ENCODE assay signal across 1 cellular context in genomic region chr16:2155091-2156024, GRCh38.
A peak's percentile ranks its signal among the peaks of the same experiment; 100 is the strongest.
TF ChIP-seq lines count a peak whose summit lies in the region.

TRAF7 (plus strand) TSS chr16:2155782; CDS start chr16:2163921, 8,139 bp downstream.

TF ChIP-seq in HepG2, 621 proteins besides CTCF, POLR2A, EP300 and RAD21 (continued from another document and continues in another):
- TF ChIP-seq THAP9 (CRISPR knock-in tag; IDR thresholded peaks at IDR 0.05; ENCODE audit: borderline replicate concordance) (peak; percentile 79; the same call in 1 of the 2 replicates), ARNT (IDR thresholded peaks at IDR 0.05) (no peak), HMG20B (CRISPR knock-in tag; conservative IDR thresholded peaks at IDR 0.05) (no peak), SRY (CRISPR knock-in tag; IDR thresholded peaks at IDR 0.05) (peak; percentile 86), MED13 (CRISPR knock-in tag; IDR thresholded peaks at IDR 0.05) (peak; percentile 48; the same call in 1 of the 2 replicates), SRSF4 (IDR thresholded peaks at IDR 0.05; ENCODE audit: low read depth, low read length, poor library complexity, severe bottlenecking) (no peak), GATAD2A (CRISPR knock-in tag; IDR thresholded peaks at IDR 0.05) (no peak), ZFP90 (CRISPR knock-in tag; IDR thresholded peaks at IDR 0.05; ENCODE audit: borderline replicate concordance) (peak; percentile 68; the same call in 1 of the 2 replicates), TRIM22 (IDR thresholded peaks at IDR 0.05) (no peak), PRPF4 (IDR thresholded peaks at IDR 0.05; ENCODE audit: low read depth, low read length, poor library complexity, severe bottlenecking) (no peak), TFDP2 (CRISPR knock-in tag; IDR thresholded peaks at IDR 0.05) (peak; percentile 86), ZNF839 (CRISPR knock-in tag; IDR thresholded peaks at IDR 0.05; ENCODE audit: borderline replicate concordance) (no peak; the same call in 1 of the 2 replicates), RFXAP (CRISPR knock-in tag; IDR thresholded peaks at IDR 0.05; ENCODE audit: borderline replicate concordance) (peak; percentile 86), ZNF44 (CRISPR knock-in tag; IDR thresholded peaks at IDR 0.05) (peak; percentile 45), ZKSCAN1 (IDR thresholded peaks at IDR 0.05; ENCODE audit: low read length) (no peak), PRMT3 (CRISPR knock-in tag; IDR thresholded peaks at IDR 0.05; ENCODE audit: borderline replicate concordance, low read depth) (no peak), TSC22D2 (CRISPR knock-in tag; IDR thresholded peaks at IDR 0.05; ENCODE audit: borderline replicate concordance) (no peak), CCDC6 (CRISPR knock-in tag; IDR thresholded peaks at IDR 0.05) (peak; percentile 84; the same call in 1 of the 2 replicates), JARID2 (CRISPR knock-in tag; IDR thresholded peaks at IDR 0.05; ENCODE audit: insufficient replicate concordance) (no peak), ZFP1 (CRISPR knock-in tag; IDR thresholded peaks at IDR 0.05) (peak; percentile 88; the same call in 1 of the 2 replicates), ZBTB46 (CRISPR knock-in tag; IDR thresholded peaks at IDR 0.05; ENCODE audit: borderline replicate concordance) (no peak), SOX6 (IDR thresholded peaks at IDR 0.05) (no peak), SOX6 (CRISPR knock-in tag; IDR thresholded peaks at IDR 0.05) (peak; percentile 72), E2F2 (CRISPR knock-in tag; IDR thresholded peaks at IDR 0.05; ENCODE audit: borderline replicate concordance) (0 out of 2 replicates have a peak, but pooled peaks have one; percentile 58), RFXANK (CRISPR knock-in tag; IDR thresholded peaks at IDR 0.05) (0 out of 2 replicates have a peak, but pooled peaks have one; percentile 45), LCORL (IDR thresholded peaks at IDR 0.05) (no peak), LCORL (CRISPR knock-in tag; IDR thresholded peaks at IDR 0.05) (peak; percentile 46), GATAD1 (CRISPR knock-in tag; IDR thresholded peaks at IDR 0.05) (peak; percentile 73), SP140L (CRISPR knock-in tag; IDR thresholded peaks at IDR 0.05; ENCODE audit: borderline replicate concordance) (no peak), YEATS2 (CRISPR knock-in tag; IDR thresholded peaks at IDR 0.05; ENCODE audit: borderline replicate concordance) (peak; percentile 98), MTA1 (CRISPR knock-in tag; IDR thresholded peaks at IDR 0.05; ENCODE audit: borderline replicate concordance) (no peak), RXRB (CRISPR knock-in tag; IDR thresholded peaks at IDR 0.05; ENCODE audit: borderline replicate concordance) (peak; percentile 66; the same call in 1 of the 2 replicates), POGK (CRISPR knock-in tag; conservative IDR thresholded peaks at IDR 0.05) (peak; percentile 87), CREM (IDR thresholded peaks at IDR 0.05) (peak; percentile 88), CREM (CRISPR knock-in tag; IDR thresholded peaks at IDR 0.05) (no peak), MED8 (CRISPR knock-in tag; IDR thresholded peaks at IDR 0.05; ENCODE audit: insufficient replicate concordance) (peak; percentile 63), BHLHE40 (IDR thresholded peaks at IDR 0.05; ENCODE audit: low read length) (no peak; the same call in 1 of the 2 replicates)
- TF ChIP-seq, protein P1, sequence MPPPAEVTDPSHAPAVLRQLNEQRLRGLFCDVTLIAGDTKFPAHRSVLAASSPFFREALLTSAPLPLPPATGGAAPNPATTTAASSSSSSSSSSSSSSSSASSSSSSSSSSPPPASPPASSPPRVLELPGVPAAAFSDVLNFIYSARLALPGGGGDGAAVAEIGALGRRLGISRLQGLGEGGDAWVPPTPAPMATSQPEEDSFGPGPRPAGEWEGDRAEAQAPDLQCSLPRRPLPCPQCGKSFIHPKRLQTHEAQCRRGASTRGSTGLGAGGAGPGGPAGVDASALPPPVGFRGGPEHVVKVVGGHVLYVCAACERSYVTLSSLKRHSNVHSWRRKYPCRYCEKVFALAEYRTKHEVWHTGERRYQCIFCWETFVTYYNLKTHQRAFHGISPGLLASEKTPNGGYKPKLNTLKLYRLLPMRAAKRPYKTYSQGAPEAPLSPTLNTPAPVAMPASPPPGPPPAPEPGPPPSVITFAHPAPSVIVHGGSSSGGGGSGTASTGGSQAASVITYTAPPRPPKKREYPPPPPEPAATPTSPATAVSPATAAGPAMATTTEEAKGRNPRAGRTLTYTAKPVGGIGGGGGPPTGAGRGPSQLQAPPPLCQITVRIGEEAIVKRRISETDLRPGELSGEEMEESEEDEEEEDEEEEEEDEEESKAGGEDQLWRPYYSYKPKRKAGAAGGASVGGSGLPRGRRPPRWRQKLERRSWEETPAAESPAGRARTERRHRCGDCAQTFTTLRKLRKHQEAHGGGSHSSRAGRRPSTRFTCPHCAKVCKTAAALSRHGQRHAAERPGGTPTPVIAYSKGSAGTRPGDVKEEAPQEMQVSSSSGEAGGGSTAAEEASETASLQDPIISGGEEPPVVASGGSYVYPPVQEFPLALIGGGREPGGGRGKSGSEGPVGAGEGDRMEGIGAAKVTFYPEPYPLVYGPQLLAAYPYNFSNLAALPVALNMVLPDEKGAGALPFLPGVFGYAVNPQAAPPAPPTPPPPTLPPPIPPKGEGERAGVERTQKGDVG (CRISPR knock-in tag; IDR thresholded peaks at IDR 0.05; ENCODE audit: borderline replicate concordance), result no peak; the same call in 1 of the 2 replicates
- TF ChIP-seq, protein P2, sequence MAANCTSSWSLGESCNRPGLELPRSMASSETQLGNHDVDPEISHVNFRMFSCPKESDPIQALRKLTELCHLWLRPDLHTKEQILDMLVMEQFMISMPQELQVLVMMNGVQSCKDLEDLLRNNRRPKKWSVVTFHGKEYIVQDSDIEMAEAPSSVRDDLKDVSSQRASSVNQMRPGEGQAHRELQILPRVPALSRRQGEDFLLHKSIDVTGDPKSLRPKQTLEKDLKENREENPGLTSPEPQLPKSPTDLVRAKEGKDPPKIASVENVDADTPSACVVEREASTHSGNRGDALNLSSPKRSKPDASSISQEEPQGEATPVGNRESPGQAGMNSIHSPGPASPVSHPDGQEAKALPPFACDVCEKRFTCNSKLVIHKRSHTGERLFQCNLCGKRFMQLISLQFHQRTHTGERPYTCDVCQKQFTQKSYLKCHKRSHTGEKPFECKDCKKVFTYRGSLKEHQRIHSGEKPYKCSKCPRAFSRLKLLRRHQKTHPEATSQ (CRISPR knock-in tag; IDR thresholded peaks at IDR 0.05; ENCODE audit: borderline replicate concordance), result peak; percentile 87
- TF ChIP-seq, protein P3, sequence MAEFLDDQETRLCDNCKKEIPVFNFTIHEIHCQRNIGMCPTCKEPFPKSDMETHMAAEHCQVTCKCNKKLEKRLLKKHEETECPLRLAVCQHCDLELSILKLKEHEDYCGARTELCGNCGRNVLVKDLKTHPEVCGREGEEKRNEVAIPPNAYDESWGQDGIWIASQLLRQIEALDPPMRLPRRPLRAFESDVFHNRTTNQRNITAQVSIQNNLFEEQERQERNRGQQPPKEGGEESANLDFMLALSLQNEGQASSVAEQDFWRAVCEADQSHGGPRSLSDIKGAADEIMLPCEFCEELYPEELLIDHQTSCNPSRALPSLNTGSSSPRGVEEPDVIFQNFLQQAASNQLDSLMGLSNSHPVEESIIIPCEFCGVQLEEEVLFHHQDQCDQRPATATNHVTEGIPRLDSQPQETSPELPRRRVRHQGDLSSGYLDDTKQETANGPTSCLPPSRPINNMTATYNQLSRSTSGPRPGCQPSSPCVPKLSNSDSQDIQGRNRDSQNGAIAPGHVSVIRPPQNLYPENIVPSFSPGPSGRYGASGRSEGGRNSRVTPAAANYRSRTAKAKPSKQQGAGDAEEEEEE (CRISPR knock-in tag; IDR thresholded peaks at IDR 0.05; ENCODE audit: borderline replicate concordance), result no peak
- TF ChIP-seq, protein P4, sequence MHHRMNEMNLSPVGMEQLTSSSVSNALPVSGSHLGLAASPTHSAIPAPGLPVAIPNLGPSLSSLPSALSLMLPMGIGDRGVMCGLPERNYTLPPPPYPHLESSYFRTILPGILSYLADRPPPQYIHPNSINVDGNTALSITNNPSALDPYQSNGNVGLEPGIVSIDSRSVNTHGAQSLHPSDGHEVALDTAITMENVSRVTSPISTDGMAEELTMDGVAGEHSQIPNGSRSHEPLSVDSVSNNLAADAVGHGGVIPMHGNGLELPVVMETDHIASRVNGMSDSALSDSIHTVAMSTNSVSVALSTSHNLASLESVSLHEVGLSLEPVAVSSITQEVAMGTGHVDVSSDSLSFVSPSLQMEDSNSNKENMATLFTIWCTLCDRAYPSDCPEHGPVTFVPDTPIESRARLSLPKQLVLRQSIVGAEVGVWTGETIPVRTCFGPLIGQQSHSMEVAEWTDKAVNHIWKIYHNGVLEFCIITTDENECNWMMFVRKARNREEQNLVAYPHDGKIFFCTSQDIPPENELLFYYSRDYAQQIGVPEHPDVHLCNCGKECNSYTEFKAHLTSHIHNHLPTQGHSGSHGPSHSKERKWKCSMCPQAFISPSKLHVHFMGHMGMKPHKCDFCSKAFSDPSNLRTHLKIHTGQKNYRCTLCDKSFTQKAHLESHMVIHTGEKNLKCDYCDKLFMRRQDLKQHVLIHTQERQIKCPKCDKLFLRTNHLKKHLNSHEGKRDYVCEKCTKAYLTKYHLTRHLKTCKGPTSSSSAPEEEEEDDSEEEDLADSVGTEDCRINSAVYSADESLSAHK (CRISPR knock-in tag; IDR thresholded peaks at IDR 0.05; ENCODE audit: borderline replicate concordance), result no peak
